25 cellular contexts compared by ENCODE assay signal in the genomic region with DNA sequence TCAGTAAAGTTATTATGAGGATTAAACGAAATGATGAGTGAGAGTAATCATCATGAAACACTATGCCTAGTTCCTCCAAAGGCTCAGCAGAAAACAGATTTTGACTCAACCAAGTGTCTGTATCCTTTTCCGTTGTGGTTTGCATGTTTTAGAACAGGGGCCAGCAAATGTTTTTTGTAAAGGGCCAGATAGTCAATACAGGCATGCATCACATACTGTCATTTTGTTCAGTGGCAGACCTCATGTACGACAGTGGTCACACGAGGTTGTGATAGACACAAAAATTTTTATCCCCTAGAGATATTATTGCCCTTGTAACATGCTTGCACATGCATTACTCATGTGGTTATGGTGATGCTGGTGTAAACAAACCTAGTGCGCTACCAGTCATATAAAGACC.
A peak's percentile ranks its signal among the peaks of the same experiment; 100 is the strongest.
DNase-seq lines count a peak whose midpoint lies in the region; ATAC-seq and TF ChIP-seq lines count a peak whose summit lies in the region.
"Had no signal": no experiment of that assay in that cellular context is flagged by ENCODE, and none has a peak within 500 bp of the region (broad histone marks: within the 10 kb centered on the region; RNA-seq: fewer than 3 reads in every experiment).

No MANE protein-coding gene starts in this region.

- peak; percentile 56 to 64 for ATAC-seq in activated T-cell treated with anti-CD3 and anti-CD28 coated beads, Interleukin-2, amount 50 U/mL, for 72 hours (replicated peaks in 1 of 2)
- ATAC-seq in gastrocnemius medialis (no peak), HG02610 (IDR thresholded peaks at IDR 0.05; ENCODE audit: unreplicated experiment) (no peak)
- ATAC-seq: HCT116, HepG2 had no signal

- H4K20me1 ChIP-seq in OCI-LY3 (ENCODE audit: insufficient read depth, low read length) = no peaks in the 10 kb centered on the region
- H4K20me1 ChIP-seq: BLaER1 had no signal

- H3K9me3 Mint-ChIP-seq in activated T-cell treated with anti-CD3 and anti-CD28 coated beads, Interleukin-2, amount 50 U/mL, for 72 hours = no peaks in the 10 kb centered on the region
- H3K9me3 Mint-ChIP-seq: CD4-positive, CD25-positive, alpha-beta regulatory T cell had no signal

- TF ChIP-seq POLR2A in gastrocnemius medialis (IDR thresholded peaks at IDR 0.05) = no peak

- H3K9ac ChIP-seq in OCI-LY3 (ENCODE audit: low read length) = no peak overlapping the region
- H3K9ac ChIP-seq: BLaER1 had no signal

- H3K9me3 ChIP-seq in OCI-LY3 (ENCODE audit: insufficient read depth, low read length) (no peaks in the 10 kb centered on the region), gastrocnemius medialis (no peaks in the 10 kb centered on the region)
- H3K9me3 ChIP-seq: BLaER1, SJSA1 had no signal

- DNase-seq in activated T-cell treated with anti-CD3 and anti-CD28 coated beads, Interleukin-2, amount 50 U/mL, for 72 hours = no peak
- no peak for DNase-seq in activated T-cell treated with anti-CD3 and anti-CD28 coated beads, Interleukin-2, amount 50 U/mL, for 1 hour
- DNase-seq in gastrocnemius medialis (no peak), RPMI8226 (no peak), GM20000 (ENCODE audit: low spot score) (no peak)
- DNase-seq: 8988T; CD4-positive, CD25-positive, alpha-beta regulatory T cell; DMS153; DND-41; NCI-H1048; NCI-H1417; NCI-H1694 treated with DMSO at 0.1 percent for 48 hours; NCI-H2081; NCI-H2171; NCI-H226; NCI-H510A; NCI-H69; PC-9; Right ventricle myocardium superior had no signal

- no peak overlapping the region for H3K27ac Mint-ChIP-seq in activated T-cell treated with anti-CD3 and anti-CD28 coated beads, Interleukin-2, amount 50 U/mL, for 72 hours
- H3K27ac Mint-ChIP-seq: CD4-positive, CD25-positive, alpha-beta regulatory T cell had no signal

- H3K4me1 ChIP-seq in OCI-LY3 (ENCODE audit: low read length) (peaks cover 55% of the 10 kb centered on the region), gastrocnemius medialis (peaks cover 44 to 46% of the 10 kb centered on the region in 2 donors)
- H3K4me1 ChIP-seq: SJSA1 had no signal

- H3K4me3 ChIP-seq in OCI-LY3 (ENCODE audit: low read length) (peak overlapping the region; percentile 19; the same call in 1 of the 2 replicates), gastrocnemius medialis (no peak overlapping the region)
- H3K4me3 ChIP-seq: BLaER1, PC-9, SJSA1 had no signal

- peaks cover 30% of the 10 kb centered on the region for H3K27me3 Mint-ChIP-seq in activated T-cell treated with anti-CD3 and anti-CD28 coated beads, Interleukin-2, amount 50 U/mL, for 72 hours (ENCODE audit: low read depth)

- H3K27ac ChIP-seq in OCI-LY3 (ENCODE audit: low read length) = peak overlapping the region; percentile 26
- peak overlapping the region in 3 of 4 donors; percentile 25 to 34 (median 29) for H3K27ac ChIP-seq in gastrocnemius medialis
- H3K27ac ChIP-seq: BLaER1, PC-9, SJSA1 had no signal

- H3K4me1 Mint-ChIP-seq in activated T-cell treated with anti-CD3 and anti-CD28 coated beads, Interleukin-2, amount 50 U/mL, for 72 hours (ENCODE audit: low read depth) = no peaks in the 10 kb centered on the region

- intact Hi-C loops in gastrocnemius medialis (cut with DNase I; ENCODE audit: low total_unique reads) = no loop called here

- H3K27me3 ChIP-seq in OCI-LY3 (ENCODE audit: low read depth, low read length) = peaks cover 23% of the 10 kb centered on the region; the same call in 1 of the 2 replicates
- H3K27me3 ChIP-seq in gastrocnemius medialis = no peaks in the 10 kb centered on the region
- H3K27me3 ChIP-seq: BLaER1 had no signal

- in situ Hi-C loops in gastrocnemius medialis (cut with MboI; ENCODE audit: low sequenced_read_pairs in 4 of 4) = loop anchor here in 2 of 4 donors (25.0 kb wide), 2 partner anchors 269 to 319 kb away; partner anchors contain the start of genes ADA2 (in 1 of the 2) and HDHD5 (in 1 of the 2)

- peak overlapping the region; percentile 48 for H3K4me2 ChIP-seq in OCI-LY3 (ENCODE audit: low read length)
- H3K4me2 ChIP-seq: BLaER1, PC-9 had no signal

- H2AFZ ChIP-seq in OCI-LY3 (ENCODE audit: low read depth, low read length) = no peak overlapping the region
- H2AFZ ChIP-seq: PC-9 had no signal

- H3K36me3 Mint-ChIP-seq in activated T-cell treated with anti-CD3 and anti-CD28 coated beads, Interleukin-2, amount 50 U/mL, for 72 hours (ENCODE audit: insufficient read depth in 2 of 2) = no peaks in the 10 kb centered on the region
- H3K36me3 Mint-ChIP-seq: CD4-positive, CD25-positive, alpha-beta regulatory T cell had no signal

- H3K36me3 ChIP-seq in OCI-LY3 (replicated peaks; ENCODE audit: low read depth, low read length) = no peaks in the 10 kb centered on the region
- H3K36me3 ChIP-seq in gastrocnemius medialis = no peaks in the 10 kb centered on the region
- H3K36me3 ChIP-seq: BLaER1, SJSA1 had no signal

- TF ChIP-seq CTCF in OCI-LY3 (IDR thresholded peaks at IDR 0.05; ENCODE audit: low read depth, low read length) (no peak), gastrocnemius medialis (IDR thresholded peaks at IDR 0.05 in 4 of 5, conservative IDR thresholded peaks at IDR 0.05 in 1 of 5) (no peak), GM20000 (IDR thresholded peaks at IDR 0.05; ENCODE audit: extremely low read depth, missing control alignments) (no peak)

- no peak overlapping the region for H3K4me3 Mint-ChIP-seq in activated T-cell treated with anti-CD3 and anti-CD28 coated beads, Interleukin-2, amount 50 U/mL, for 72 hours
- H3K4me3 Mint-ChIP-seq: CD4-positive, CD25-positive, alpha-beta regulatory T cell had no signal

- no peaks in the 10 kb centered on the region for H3K79me2 ChIP-seq in OCI-LY3 (ENCODE audit: low read length)

Comparison
In these comparisons a context has a peak if more than half of its experiments do, and no peak if none do; other contexts are left out.
1. ATAC-seq: peak in activated T-cell treated with anti-CD3 and anti-CD28 coated beads, Interleukin-2, amount 50 U/mL, for 72 hours (2 of 2); none in gastrocnemius medialis (0 of 2) and HG02610 (single experiment).